Comparison of ENCODE assay signal across 10 cellular contexts in the genomic region with DNA sequence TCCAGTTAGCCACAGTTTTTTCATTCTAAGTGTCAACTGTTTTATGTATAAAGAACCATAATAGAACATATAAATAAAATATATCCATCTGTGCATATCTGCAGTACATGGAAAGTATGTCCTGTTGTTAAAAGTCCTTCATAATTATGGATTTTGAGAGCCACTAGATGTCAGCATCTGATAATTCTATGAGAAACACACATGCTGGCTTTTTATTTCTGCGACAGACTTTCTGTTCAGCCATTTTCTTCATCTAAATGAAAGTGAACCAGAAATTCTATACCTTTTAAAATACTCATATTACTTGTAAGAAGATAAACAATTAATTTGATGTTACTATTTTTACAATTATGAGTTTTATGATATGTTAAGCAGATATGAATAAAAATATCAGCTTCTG.
DNase-seq lines count a peak whose midpoint lies in the region; ATAC-seq and TF ChIP-seq lines count a peak whose summit lies in the region.
"Had no signal": no experiment of that assay in that cellular context is flagged by ENCODE, and none has a peak within 500 bp of the region (broad histone marks: within the 10 kb centered on the region; RNA-seq: fewer than 3 reads in every experiment).

No MANE protein-coding gene starts in this region.

- H3K4me3 ChIP-seq in hepatocyte: no peak overlapping the region

- no peak for TF ChIP-seq EP300 in Ishikawa (IDR thresholded peaks at IDR 0.05; ENCODE audit: borderline replicate concordance)

- peak; percentile 14 for DNase-seq in AG20443 (ENCODE audit: low spot score)
- DNase-seq in SK-MEL-5 (ENCODE audit: low read depth, low spot score): peak; percentile 87
- peak; percentile 25 for DNase-seq in hepatocyte (ENCODE audit: low spot score)
- no peak for DNase-seq in GDM1 (lab: John Stamatoyannopoulos, UW)
- no peak for DNase-seq in activated naive CD4-positive, alpha-beta T cell treated with Interleukin-2 at 50 U/mL for 16 hours
- DNase-seq: activated T-cell treated with anti-CD3 and anti-CD28 coated beads, Interleukin-2, amount 50 U/mL, for 4 hours; left ventricle myocardium superior had no signal

- no peaks in the 10 kb centered on the region for H3K9me3 ChIP-seq in hepatocyte (ENCODE audit: low read depth)

- no peak overlapping the region for H2AFZ ChIP-seq in hepatocyte

- H3K79me2 ChIP-seq in hepatocyte: no peaks in the 10 kb centered on the region

- H3K36me3 ChIP-seq in hepatocyte (replicated peaks; ENCODE audit: insufficient read depth, low read depth): no peaks in the 10 kb centered on the region

- peak; percentile 68 for TF ChIP-seq RAD21 in Ishikawa (IDR thresholded peaks at IDR 0.05; ENCODE audit: low read depth)

- H4K20me1 ChIP-seq in hepatocyte (ENCODE audit: insufficient read depth, poor library complexity, severe bottlenecking): no peaks in the 10 kb centered on the region

- ATAC-seq in HG03521 (IDR thresholded peaks at IDR 0.05; ENCODE audit: unreplicated experiment) (no peak), HG02970 (IDR thresholded peaks at IDR 0.05; ENCODE audit: low FRiP score, unreplicated experiment) (no peak)
- ATAC-seq: activated T-cell treated with anti-CD3 and anti-CD28 coated beads, Interleukin-2, amount 50 U/mL, for 4 hours; left ventricle myocardium superior had no signal

- 65% methylated on average over 1 of the region's 1 CpG for WGBS in hepatocyte (ENCODE audit: low lambda C conversion rate, missing lambda C conversion rate)

- no peak overlapping the region for H3K4me2 ChIP-seq in hepatocyte

- H3K4me1 ChIP-seq in hepatocyte (ENCODE audit: insufficient read depth): no peaks in the 10 kb centered on the region

- peak; percentile 58 for TF ChIP-seq CTCF in hepatocyte (IDR thresholded peaks at IDR 0.05; ENCODE audit: poor library complexity)

- no peaks in the 10 kb centered on the region for H3K27me3 ChIP-seq in hepatocyte

- in situ Hi-C loops in SK-MEL-5 (cut with HindIII; ENCODE audit: low pct_unique_long_range_greater_than_20kb, low sequenced_read_pairs): no loop called here

- H3K9me2 ChIP-seq in hepatocyte (replicated peaks; ENCODE audit: insufficient read depth): no peaks in the 10 kb centered on the region

- no peak overlapping the region for H3K27ac ChIP-seq in hepatocyte

TF ChIP-seq in Ishikawa, 13 proteins besides CTCF, POLR2A, EP300 and RAD21:
- TF ChIP-seq YY1 (IDR thresholded peaks at IDR 0.05; ENCODE audit: low read depth) (no peak), CREB1 (IDR thresholded peaks at IDR 0.05; ENCODE audit: low read depth) (no peak), TEAD4 (IDR thresholded peaks at IDR 0.05) (no peak), REST (IDR thresholded peaks at IDR 0.05; ENCODE audit: low read depth) (no peak), TCF12 (IDR thresholded peaks at IDR 0.05; ENCODE audit: low read depth) (no peak), FOXM1 (IDR thresholded peaks at IDR 0.05; ENCODE audit: borderline replicate concordance, low read depth) (no peak), USF1 (IDR thresholded peaks at IDR 0.05) (no peak), MAX (IDR thresholded peaks at IDR 0.05) (no peak), EGR1 (IDR thresholded peaks at IDR 0.05) (no peak), NFIC (IDR thresholded peaks at IDR 0.05) (no peak), CEBPB (IDR thresholded peaks at IDR 0.05) (no peak), TAF1 (IDR thresholded peaks at IDR 0.05; ENCODE audit: low read depth) (no peak), ZBTB7A (IDR thresholded peaks at IDR 0.05; ENCODE audit: low read depth) (no peak)
TF ChIP-seq in Ishikawa: peak in this region for 0.

Comparison
In these comparisons a context has a peak if more than half of its experiments do, and no peak if none do; other contexts are left out.
1. DNase-seq: peak in AG20443 (single experiment), SK-MEL-5 (single experiment) and hepatocyte (single experiment); none in GDM1 (single experiment) and activated naive CD4-positive, alpha-beta T cell treated with Interleukin-2 at 50 U/mL for 16 hours (single experiment).